Comparison of ENCODE assay signal across 23 cellular contexts in genomic region chr14:99760817-99761216, GRCh38. TPM values are rescaled to one million over a fixed set of nuclear protein-coding genes. Genes with fewer than 3 reads are reported as not detected.
DNase-seq lines count a peak whose midpoint lies in the region; ATAC-seq, FAIRE-seq and TF ChIP-seq lines count a peak whose summit lies in the region.
"Had no signal": no experiment of that assay in that cellular context is flagged by ENCODE, and none has a peak within 500 bp of the region (broad histone marks: within the 10 kb centered on the region; RNA-seq: fewer than 3 reads in every experiment).

No MANE protein-coding gene starts in this region.

- TF ChIP-seq EP300 in H1 (IDR thresholded peaks at IDR 0.05; ENCODE audit: borderline replicate concordance in 1 of 2, low read depth in 2 of 2, low read length in 2 of 2) (no peak), stomach (IDR thresholded peaks at IDR 0.05) (no peak)

- H2BK120ac ChIP-seq in H1 (replicated peaks; ENCODE audit: low read depth, low read length) = no peak overlapping the region

- H3K36me3 ChIP-seq in GM23338 (ENCODE audit: insufficient read depth) = no peaks in the 10 kb centered on the region
- H3K36me3 ChIP-seq in H1 (ENCODE audit: control insufficient read depth in 2 of 4, insufficient read depth in 4 of 4, low read length in 3 of 4) = no peaks in the 10 kb centered on the region
- no peaks in the 10 kb centered on the region for H3K36me3 ChIP-seq in muscle layer of colon (ENCODE audit: insufficient read depth, low read length)
- H3K36me3 ChIP-seq in stomach = no peaks in the 10 kb centered on the region
- no peaks in the 10 kb centered on the region for H3K36me3 ChIP-seq in effector memory CD4-positive, alpha-beta T cell (ENCODE audit: control insufficient read depth, insufficient read depth, low read length)

- H4K91ac ChIP-seq in H1 (replicated peaks; ENCODE audit: insufficient read length, low read length) = no peak overlapping the region

- H3K9me2 ChIP-seq in GM23338 (ENCODE audit: insufficient read depth) = no peaks in the 10 kb centered on the region

- H2BK15ac ChIP-seq in H1 (ENCODE audit: low read length) = peak overlapping the region; percentile 95

- 82% methylated on average over 5 of the region's 5 CpGs; no CpG with 5 or more reads in 1 of the 2 experiments for WGBS in H1 (ENCODE audit: extremely low coverage in 1 of 2, insufficient coverage in 1 of 2, insufficient read length in 1 of 2, insufficient replicate concordance in 2 of 2, low coverage in 1 of 2, low lambda C conversion rate in 2 of 2, missing lambda C conversion rate in 1 of 2), 2 experiments
- 70 to 87% (median 86%) methylated on average over 4 to 5 of the region's 5 CpGs for WGBS in stomach, 5 donors

- no peak overlapping the region for H3K14ac ChIP-seq in H1 (ENCODE audit: insufficient read length)

- no peak overlapping the region for H3K18ac ChIP-seq in H1 (ENCODE audit: extremely low read depth, low read length)

- no peak overlapping the region for H4K5ac ChIP-seq in H1 (ENCODE audit: insufficient read length, low read depth, low read length)

- H3K23ac ChIP-seq in H1 (ENCODE audit: insufficient read length) = no peak overlapping the region

- DNase-seq in GM23338 (ENCODE audit: low spot score) = no peak
- DNase-seq in H1 (ENCODE audit: low read depth in 1 of 2, low spot score in 2 of 2) = no peak
- DNase-seq in stomach = no peak
- DNase-seq in left cardiac atrium = no peak
- DNase-seq in effector memory CD4-positive, alpha-beta T cell = no peak
- DNase-seq in chondrocyte (ENCODE audit: low spot score) = no peak
- DNase-seq: EL; GF-D8; H7; HFFc6; KG1; NCI-H1092 treated with DMSO at 0.1 percent for 48 hours; NCI-H146; NCI-H2029; NCI-H226; NCI-H524; NCI-H774; NK-92 treated with Interleukin-12 subunit alpha and Interleukin-12 subunit beta, amount 100 ng/mL, for 24 hours; SHP77 treated with DMSO at 0.1 percent for 48 hours had no signal

- no peak overlapping the region for H3K4ac ChIP-seq in H1 (replicated peaks; ENCODE audit: insufficient read length, low read depth, low read length)

- no peak overlapping the region for H2BK20ac ChIP-seq in H1 (ENCODE audit: low read length)

- no peak for ATAC-seq in GM23338
- ATAC-seq in left cardiac atrium = no peak
- ATAC-seq in HG02885 (IDR thresholded peaks at IDR 0.05; ENCODE audit: poor library complexity, unreplicated experiment) = no peak

- TF ChIP-seq POLR2A in H1 (IDR thresholded peaks at IDR 0.05; ENCODE audit: control extremely low read depth in 1 of 2, low read depth in 2 of 2, low read length in 2 of 2) = no peak
- no peak for TF ChIP-seq POLR2A in stomach (IDR thresholded peaks at IDR 0.05)

- H2AK5ac ChIP-seq in H1 (ENCODE audit: low read depth, low read length) = no peak overlapping the region

- H3K27ac ChIP-seq in GM23338 (ENCODE audit: low read depth) = no peak overlapping the region
- no peak overlapping the region for H3K27ac ChIP-seq in H1 (ENCODE audit: low read depth, low read length)
- peak overlapping the region; percentile 69 for H3K27ac ChIP-seq in muscle layer of colon (ENCODE audit: low read depth, low read length)
- H3K27ac ChIP-seq in stomach = peak overlapping the region in 3 of 5 donors; percentile 32 to 85 (median 72)
- no peak overlapping the region for H3K27ac ChIP-seq in effector memory CD4-positive, alpha-beta T cell (ENCODE audit: insufficient read depth, low read length, poor library complexity, severe bottlenecking)
- H3K27ac ChIP-seq: RWPE1 had no signal

- H3K36me3 Mint-ChIP-seq in GM23338 (ENCODE audit: low read depth) (no peaks in the 10 kb centered on the region), chondrocyte (ENCODE audit: low read depth) (no peaks in the 10 kb centered on the region)

- CTCF ChIA-PET in H1 (lab: Charles Lee; ENCODE audit: partially characterized antibody) = interaction anchor here (0.5 to 2.4 kb wide), 4 partner anchors 14 to 46 kb away, joined by 3 to 7 read pairs (median 6); no protein-coding TSS in a partner anchor

- H3K4me2 ChIP-seq in GM23338 = no peak overlapping the region
- H3K4me2 ChIP-seq in H1 (ENCODE audit: insufficient read depth in 1 of 2, low read depth in 2 of 2, low read length in 2 of 2) = no peak overlapping the region

- TF ChIP-seq CTCF in GM23338 (conservative IDR thresholded peaks at IDR 0.05; ENCODE audit: low read depth in 2 of 2) = no peak
- TF ChIP-seq CTCF in H1 (IDR thresholded peaks at IDR 0.05; ENCODE audit: control extremely low read depth in 1 of 3, insufficient read depth in 1 of 3, low read depth in 1 of 3, low read length in 3 of 3) = no peak
- no peak for TF ChIP-seq CTCF in stomach (IDR thresholded peaks at IDR 0.05)
- no peak for TF ChIP-seq CTCF in chondrocyte (IDR thresholded peaks at IDR 0.05)

- no peaks in the 10 kb centered on the region for H3K23me2 ChIP-seq in H1 (ENCODE audit: low read depth, low read length)

- no peak overlapping the region for H3K56ac ChIP-seq in H1 (replicated peaks; ENCODE audit: insufficient read length, low read depth, low read length)

- H3K4me1 Mint-ChIP-seq in GM23338 (peaks cover 27% of the 10 kb centered on the region), chondrocyte (ENCODE audit: low read depth) (peaks cover 37% of the 10 kb centered on the region)

- H2BK5ac ChIP-seq in H1 (ENCODE audit: low read depth, low read length) = no peak overlapping the region

- intact Hi-C loops in stomach (cut with DNase I; ENCODE audit: low total_unique reads) (no loop called here), left cardiac atrium (cut with DNase I) (no loop called here)

- H4K20me1 ChIP-seq in GM23338 (replicated peaks; ENCODE audit: insufficient read depth) (no peaks in the 10 kb centered on the region), H1 (replicated peaks in 1 of 2; ENCODE audit: control insufficient read depth in 1 of 2, insufficient read depth in 2 of 2, low read length in 2 of 2) (no peaks in the 10 kb centered on the region)

- H3K79me1 ChIP-seq in H1 (ENCODE audit: low read depth, low read length) = no peaks in the 10 kb centered on the region

- no peak overlapping the region for H4K8ac ChIP-seq in H1 (ENCODE audit: extremely low read depth, insufficient read depth, low read length)

- no peak overlapping the region for H2BK12ac ChIP-seq in H1 (ENCODE audit: low read depth, low read length)

- POLR2A ChIA-PET in H1 (lab: Charles Lee; ENCODE audit: partially characterized antibody) = interaction anchor here (0.7 to 1.0 kb wide), 2 partner anchors 9 to 436 kb away, joined by 3 read pairs; no protein-coding TSS in a partner anchor

- H3K27me3 ChIP-seq in GM23338 (ENCODE audit: insufficient read depth) (no peaks in the 10 kb centered on the region), H1 (replicated peaks in 1 of 4; ENCODE audit: control insufficient read depth in 3 of 4, extremely low read depth in 1 of 4, insufficient read depth in 3 of 4, low read length in 3 of 4) (no peaks in the 10 kb centered on the region), muscle layer of colon (ENCODE audit: control insufficient read depth in 1 of 2, insufficient read depth in 2 of 2, low read length in 2 of 2) (no peaks in the 10 kb centered on the region), stomach (no peaks in the 10 kb centered on the region)
- H3K27me3 ChIP-seq in effector memory CD4-positive, alpha-beta T cell (replicated peaks; ENCODE audit: control insufficient read depth, insufficient read depth, low read length, poor library complexity, severe bottlenecking) = no peaks in the 10 kb centered on the region

- no peak overlapping the region for H3K4me3 Mint-ChIP-seq in GM23338
- no peak overlapping the region for H3K4me3 Mint-ChIP-seq in chondrocyte (ENCODE audit: unreplicated experiment)
- H3K4me3 Mint-ChIP-seq: HFFc6 had no signal

- no peaks in the 10 kb centered on the region for H3K9me3 ChIP-seq in H1 (ENCODE audit: insufficient read depth in 2 of 2, low read depth in 1 of 2, low read length in 1 of 2)
- no peaks in the 10 kb centered on the region for H3K9me3 ChIP-seq in muscle layer of colon (ENCODE audit: low read length)
- no peaks in the 10 kb centered on the region for H3K9me3 ChIP-seq in stomach
- no peaks in the 10 kb centered on the region for H3K9me3 ChIP-seq in effector memory CD4-positive, alpha-beta T cell (ENCODE audit: control insufficient read depth, low read length)

- H2AFZ ChIP-seq in GM23338 = peak overlapping the region; percentile 19
- 0 out of 2 replicates have a peak overlapping the region, but pooled peaks have one; percentile 10 for H2AFZ ChIP-seq in H1 (ENCODE audit: low read length)

- peaks cover 14% of the 10 kb centered on the region for H3K27me3 Mint-ChIP-seq in GM23338 (ENCODE audit: insufficient read depth, low read depth, poor library complexity)
- no peaks in the 10 kb centered on the region for H3K27me3 Mint-ChIP-seq in chondrocyte (ENCODE audit: low read depth)

- H3K4me1 ChIP-seq in GM23338 (ENCODE audit: insufficient read depth) (0 out of 2 replicates have a peak, but pooled peaks cover 13% of the 10 kb centered on the region), H1 (replicated peaks in 1 of 4; ENCODE audit: control insufficient read depth in 3 of 4, insufficient read depth in 4 of 4, low read length in 3 of 4) (peaks cover 0 to 16% (median 7%) of the 10 kb centered on the region in 4 experiments; a peak in 6 of 7 replicates), muscle layer of colon (ENCODE audit: insufficient read depth, low read length) (peaks cover 55% of the 10 kb centered on the region), stomach (peaks cover 8 to 50% (median 22%) of the 10 kb centered on the region in 4 donors)
- H3K4me1 ChIP-seq in effector memory CD4-positive, alpha-beta T cell (ENCODE audit: control insufficient read depth, insufficient read depth, low read length, poor library complexity, severe bottlenecking) = no peaks in the 10 kb centered on the region

- H3K9me3 Mint-ChIP-seq in GM23338 = no peaks in the 10 kb centered on the region
- H3K9me3 Mint-ChIP-seq in chondrocyte (ENCODE audit: low read depth) = no peaks in the 10 kb centered on the region
- H3K9me3 Mint-ChIP-seq: HFFc6 had no signal

- H3F3A ChIP-seq in GM23338 (replicated peaks; ENCODE audit: low read depth) = no peaks in the 10 kb centered on the region

- no peak for FAIRE-seq in H1 (lab: Jason Lieb, UNC)
- FAIRE-seq: A204.1 had no signal

- no peak overlapping the region for H3K9ac ChIP-seq in H1 (replicated peaks in 1 of 4; ENCODE audit: extremely low read depth in 1 of 4, low read depth in 3 of 4, low read length in 3 of 4)
- no peak overlapping the region for H3K9ac ChIP-seq in muscle layer of colon (ENCODE audit: low read length)

- no peak for TF ChIP-seq RAD21 in H1 (IDR thresholded peaks at IDR 0.05 in 1 of 2, conservative IDR thresholded peaks at IDR 0.05 in 1 of 2; ENCODE audit: low read depth in 2 of 2, low read length in 2 of 2)

- H3K4me3 ChIP-seq in GM23338 (no peak overlapping the region), H1 (ENCODE audit: extremely low read depth in 1 of 4, insufficient read depth in 2 of 4, low read depth in 3 of 4, low read length in 4 of 4) (no peak overlapping the region), muscle layer of colon (ENCODE audit: low read depth in 1 of 2, low read length in 2 of 2) (no peak overlapping the region), stomach (no peak overlapping the region)
- no peak overlapping the region for H3K4me3 ChIP-seq in effector memory CD4-positive, alpha-beta T cell (ENCODE audit: insufficient read depth, low read depth, low read length, poor library complexity, severe bottlenecking)

- H3K79me2 ChIP-seq in GM23338 (replicated peaks; ENCODE audit: insufficient read depth) (no peaks in the 10 kb centered on the region), H1 (ENCODE audit: control insufficient read depth in 1 of 2, insufficient read depth in 2 of 2, low read length in 2 of 2) (no peaks in the 10 kb centered on the region)

- H3K27ac Mint-ChIP-seq in GM23338 (no peak overlapping the region), chondrocyte (ENCODE audit: unreplicated experiment) (no peak overlapping the region)
- H3K27ac Mint-ChIP-seq: HFFc6 had no signal

RNA-seq across cellular contexts. Expression of gene EML1, which starts 32.4 kb away (rescaled TPM):
- 18.1 and 24.1 TPM in 2 replicates for total RNA-seq in GM23338 (2014; rRNA removed; shearing (Covaris generic))
- 4.7 and 7.0 TPM in 2 replicates for polyA plus RNA-seq in GM23338 (2016; fragmentation: Nextera tagmentation; extraction: Ambion mirVana)
- 24.7 and 32.9 TPM in 2 replicates for total RNA-seq in H1 (2021; fragmentation: NEBNext Ultra II Directional; extraction: Animal tissue kit (Norgen Biotek cat#: 25700))
- 9.8 and 11.1 TPM in 2 replicates for polyA plus RNA-seq in H1 (2011; rRNA removed)
- polyA plus RNA-seq in H1 (2011; cell fraction: cytosol; rRNA removed) = 11.8 TPM
- 30.9 TPM for polyA plus RNA-seq in H1 (2011; cell fraction: nucleus; rRNA removed)
- 16.6 to 36.3 TPM (median 23.0 TPM) in 4 replicates for polyA plus RNA-seq in H1 (2012, experiment 1 of 2)
- polyA plus RNA-seq in H1 (2012, experiment 2 of 2) = 3.3 TPM
- 6.5 TPM for polyA plus RNA-seq in H1 (2013, experiment 1 of 2)
- polyA plus RNA-seq in H1 (2013, experiment 2 of 2) = 6.7 TPM
- polyA minus RNA-seq in H1 (2011; rRNA and poly(A)+ RNA removed) = 55.1 and 82.5 TPM in 2 replicates
- 20.8 TPM for polyA minus RNA-seq in H1 (2011; cell fraction: cytosol; rRNA and poly(A)+ RNA removed)
- polyA minus RNA-seq in H1 (2011; cell fraction: nucleus; rRNA and poly(A)+ RNA removed) = 60.8 TPM
- 10 to 100 TPM; 30.1 to 66.5 (median 43.5) TPM for total RNA-seq in stomach
- 10 to 100 TPM in 1 of 3 donors, 1 to 10 TPM in 2; 5.8 to 11.3 (median 6.7) TPM for polyA plus RNA-seq in stomach
- total RNA-seq in left cardiac atrium = 10 to 100 TPM; 23.7 to 24.6 TPM
- 36.4 to 61.0 TPM (median 39.6 TPM) in 3 replicates for total RNA-seq in chondrocyte

Comparison
In these comparisons a context has a peak if more than half of its experiments do, and no peak if none do; other contexts are left out.
1. H3K27ac ChIP-seq: peak in muscle layer of colon (single experiment) and stomach (3 of 5); none in GM23338 (single experiment), H1 (single experiment) and effector memory CD4-positive, alpha-beta T cell (single experiment).